In the genomic region with DNA sequence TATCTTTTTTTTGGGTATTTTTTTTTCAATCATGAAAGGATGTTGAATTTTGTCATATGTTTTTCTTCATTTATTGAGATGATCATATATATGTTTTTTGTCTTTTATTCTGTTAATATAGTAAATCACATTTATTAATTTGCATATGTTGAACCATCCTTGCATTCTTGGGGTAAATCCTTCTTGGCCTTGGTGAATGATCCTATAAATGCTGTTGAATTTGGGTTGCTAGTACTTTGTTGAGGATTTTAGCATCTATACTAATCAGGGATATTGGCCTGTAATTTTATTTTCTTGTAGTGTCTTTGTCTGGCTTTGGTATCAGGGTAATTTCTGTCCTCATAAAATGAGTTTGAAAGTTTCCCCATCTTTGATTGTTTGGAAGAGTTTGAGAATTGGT, we compare ENCODE assay signal across 11 cellular contexts.
"Had no signal": no experiment of that assay in that cellular context is flagged by ENCODE, and none has a peak within 500 bp of the region (broad histone marks: within the 10 kb centered on the region; RNA-seq: fewer than 3 reads in every experiment).

No MANE protein-coding gene starts in this region.

- H3K27ac ChIP-seq: GM23248 had no signal

- H3K4me3 ChIP-seq: GM23248, GM23338, HAP-1 had no signal

- ATAC-seq: GM23338, HCT116 had no signal

- FAIRE-seq: H1, H54 had no signal

- DNase-seq: GM23248, GOT3, H7, H9, HCEC 1CT, HFFc6 had no signal

- H3K9ac ChIP-seq: GM23248 had no signal

- H3K36me3 ChIP-seq: HAP-1 had no signal

- H3K4me2 ChIP-seq: GM23338 had no signal

- H2AFZ ChIP-seq: GM23248, GM23338 had no signal
